15 cellular contexts compared by ENCODE assay signal in genomic region chr3:183579967-183580720, GRCh38. TPM values are rescaled to one million over a fixed set of nuclear protein-coding genes. Genes with fewer than 3 reads are reported as not detected.
DNase-seq lines count a peak whose midpoint lies in the region; ATAC-seq, FAIRE-seq and TF ChIP-seq lines count a peak whose summit lies in the region.
"Had no signal": no experiment of that assay in that cellular context is flagged by ENCODE, and none has a peak within 500 bp of the region (broad histone marks: within the 10 kb centered on the region; RNA-seq: fewer than 3 reads in every experiment).

No MANE protein-coding gene starts in this region.

- H3K36me3 ChIP-seq in GM23338 (ENCODE audit: insufficient read depth), result no peaks in the 10 kb centered on the region
- no peaks in the 10 kb centered on the region for H3K36me3 ChIP-seq in endothelial cell of umbilical vein (ENCODE audit: control insufficient read depth in 2 of 2, extremely low read depth in 1 of 2, insufficient read depth in 2 of 2, low read length in 2 of 2)
- H3K36me3 ChIP-seq in smooth muscle cell (ENCODE audit: low read depth), result no peaks in the 10 kb centered on the region
- H3K36me3 ChIP-seq in PC-3 (ENCODE audit: low read depth, low read length), result no peaks in the 10 kb centered on the region
- H3K36me3 ChIP-seq: Peyer's patch, prostate gland had no signal

- peaks cover 33% of the 10 kb centered on the region for H3K4me1 Mint-ChIP-seq in GM23338

- CTCF ChIA-PET in endothelial cell of umbilical vein (lab: Charles Lee), result interaction anchor here (0.8 to 2.0 kb wide), 9 partner anchors 11 to 187 kb away, joined by 3 to 7 read pairs (median 3); no protein-coding TSS in a partner anchor
- CTCF ChIA-PET in PC-3 (lab: Charles Lee), result no interaction called here

- H3K9ac ChIP-seq in endothelial cell of umbilical vein (replicated peaks; ENCODE audit: extremely low read depth, insufficient read depth, low read length) (no peak overlapping the region), smooth muscle cell (ENCODE audit: low read depth) (no peak overlapping the region), PC-3 (ENCODE audit: low read length) (no peak overlapping the region)

- no peak overlapping the region for H3K4me3 ChIP-seq in GM23338
- H3K4me3 ChIP-seq in endothelial cell of umbilical vein (replicated peaks in 1 of 3; ENCODE audit: insufficient read depth in 1 of 3, low read depth in 1 of 3, low read length in 3 of 3), result no peak overlapping the region
- H3K4me3 ChIP-seq in smooth muscle cell, result no peak overlapping the region
- H3K4me3 ChIP-seq in PC-3 (ENCODE audit: low read length), result no peak overlapping the region
- H3K4me3 ChIP-seq: Peyer's patch, prostate gland had no signal

- dilution Hi-C loops in endothelial cell of umbilical vein (cut with MboI; ENCODE audit: extremely low pct_ligation_motif_present, low sequenced_read_pairs), result no loop called here

- H2AFZ ChIP-seq in GM23338 (peak overlapping the region; percentile 18; the same call in 1 of the 2 replicates), endothelial cell of umbilical vein (ENCODE audit: low read depth, low read length) (peak overlapping the region; percentile 53), smooth muscle cell (ENCODE audit: low read depth) (no peak overlapping the region), PC-3 (ENCODE audit: low read length) (no peak overlapping the region)

- H3K9me3 ChIP-seq in endothelial cell of umbilical vein (replicated peaks; ENCODE audit: control insufficient read depth, insufficient read depth, low read length) (no peaks in the 10 kb centered on the region), smooth muscle cell (replicated peaks; ENCODE audit: low read depth) (no peaks in the 10 kb centered on the region), PC-3 (ENCODE audit: low read length) (no peaks in the 10 kb centered on the region)
- H3K9me3 ChIP-seq: Peyer's patch, prostate gland had no signal

- TF ChIP-seq POLR2A in endothelial cell of umbilical vein (IDR thresholded peaks at IDR 0.05; ENCODE audit: low read depth, low read length), result no peak

- DNase-seq in GM23338 (ENCODE audit: low spot score) (no peak), endothelial cell of umbilical vein (ENCODE audit: low read depth, low spot score) (peak; percentile 48), left kidney (ENCODE audit: low read depth, low spot score) (peak; percentile 50), smooth muscle cell (lab: John Stamatoyannopoulos, UW; ENCODE audit: unreplicated experiment) (no peak), COLO829 (ENCODE audit: low spot score) (no peak), NCI-H1417 treated with DMSO at 0.1 percent for 48 hours (lab: John Stamatoyannopoulos, UW) (no peak), PC-3 (no peak), medulla oblongata (ENCODE audit: extremely low spot score) (no peak)
- DNase-seq: activated CD4-positive, alpha-beta memory T cell treated with anti-CD3 and anti-CD28 coated beads for 36 hours; COR-L47; Peyer's patch; substantia nigra had no signal

- WGBS in smooth muscle cell (ENCODE audit: low lambda C conversion rate), result 76% methylated on average over 17 of the region's 17 CpGs

- H3K79me2 ChIP-seq in GM23338 (replicated peaks; ENCODE audit: insufficient read depth), result no peaks in the 10 kb centered on the region
- H3K79me2 ChIP-seq in endothelial cell of umbilical vein (ENCODE audit: control insufficient read depth, insufficient read depth, low read length), result no peaks in the 10 kb centered on the region
- no peaks in the 10 kb centered on the region for H3K79me2 ChIP-seq in smooth muscle cell (ENCODE audit: low read depth)
- no peaks in the 10 kb centered on the region for H3K79me2 ChIP-seq in PC-3 (ENCODE audit: low read length)

- H3K4me3 Mint-ChIP-seq in GM23338, result no peak overlapping the region
- H3K4me3 Mint-ChIP-seq: activated CD4-positive, alpha-beta memory T cell treated with anti-CD3 and anti-CD28 coated beads for 36 hours; activated naive CD4-positive, alpha-beta T cell treated with anti-CD3 and anti-CD28 coated beads, Interleukin-2, amount 50 U/mL, for 24 hours had no signal

- BruUV-seq in endothelial cell of umbilical vein (replicated peaks; lab: Mats Ljungman, UMichigan), result no TSS peak
- no TSS peak for BruUV-seq in PC-3 (replicated peaks; lab: Mats Ljungman, UMichigan)

- H3F3A ChIP-seq in GM23338 (replicated peaks; ENCODE audit: low read depth), result no peaks in the 10 kb centered on the region
- no peaks in the 10 kb centered on the region for H3F3A ChIP-seq in smooth muscle cell (ENCODE audit: low read depth)
- H3F3A ChIP-seq in PC-3 (ENCODE audit: low read length, unreplicated experiment), result no peaks in the 10 kb centered on the region

- no peaks in the 10 kb centered on the region for H3K9me1 ChIP-seq in endothelial cell of umbilical vein (replicated peaks; ENCODE audit: control insufficient read depth, extremely low read depth, insufficient read depth, low read length)

- H3K9me3 Mint-ChIP-seq in GM23338, result no peaks in the 10 kb centered on the region
- H3K9me3 Mint-ChIP-seq: activated CD4-positive, alpha-beta memory T cell treated with anti-CD3 and anti-CD28 coated beads for 36 hours; activated naive CD4-positive, alpha-beta T cell treated with anti-CD3 and anti-CD28 coated beads, Interleukin-2, amount 50 U/mL, for 24 hours had no signal

- H3K27ac ChIP-seq in GM23338 (ENCODE audit: low read depth) (no peak overlapping the region), endothelial cell of umbilical vein (ENCODE audit: insufficient read depth, low read depth, low read length) (no peak overlapping the region), smooth muscle cell (ENCODE audit: low read depth) (no peak overlapping the region), PC-3 (ENCODE audit: low read length) (no peak overlapping the region)
- H3K27ac ChIP-seq: Peyer's patch, prostate gland had no signal

- TF ChIP-seq CTCF in GM23338 (conservative IDR thresholded peaks at IDR 0.05; ENCODE audit: low read depth in 2 of 2), result no peak
- TF ChIP-seq CTCF in endothelial cell of umbilical vein (IDR thresholded peaks at IDR 0.05; ENCODE audit: extremely low read depth in 1 of 2, insufficient read depth in 1 of 2, low read depth in 1 of 2, low read length in 2 of 2), result no peak
- TF ChIP-seq CTCF in smooth muscle cell (IDR thresholded peaks at IDR 0.05; ENCODE audit: borderline replicate concordance, insufficient read depth, poor library complexity, severe bottlenecking), result no peak
- TF ChIP-seq CTCF in PC-3 (conservative IDR thresholded peaks at IDR 0.05; ENCODE audit: low read depth, low read length), result no peak

- no peak overlapping the region; the same call in 1 of the 2 replicates for H3K27ac Mint-ChIP-seq in GM23338
- H3K27ac Mint-ChIP-seq: activated CD4-positive, alpha-beta memory T cell treated with anti-CD3 and anti-CD28 coated beads for 36 hours; activated naive CD4-positive, alpha-beta T cell treated with anti-CD3 and anti-CD28 coated beads, Interleukin-2, amount 50 U/mL, for 24 hours had no signal

- no peaks in the 10 kb centered on the region for H3K27me3 ChIP-seq in GM23338 (ENCODE audit: insufficient read depth)
- peaks cover 22 to 27% of the 10 kb centered on the region in 2 experiments for H3K27me3 ChIP-seq in endothelial cell of umbilical vein (ENCODE audit: control insufficient read depth in 2 of 2, insufficient read depth in 2 of 2, low read length in 2 of 2)
- H3K27me3 ChIP-seq in smooth muscle cell (ENCODE audit: low read depth), result peaks cover 7% of the 10 kb centered on the region
- peaks cover 32% of the 10 kb centered on the region for H3K27me3 ChIP-seq in PC-3 (ENCODE audit: low read length)
- H3K27me3 ChIP-seq: Peyer's patch had no signal

- intact Hi-C loops in endothelial cell of umbilical vein (cut with micrococcal nuclease) (no loop called here), PC-3 (cut with micrococcal nuclease) (no loop called here)

- peaks cover 4% of the 10 kb centered on the region for H3K27me3 Mint-ChIP-seq in GM23338 (ENCODE audit: insufficient read depth, low read depth, poor library complexity)
- H3K27me3 Mint-ChIP-seq: activated CD4-positive, alpha-beta memory T cell treated with anti-CD3 and anti-CD28 coated beads for 36 hours; activated naive CD4-positive, alpha-beta T cell treated with anti-CD3 and anti-CD28 coated beads, Interleukin-2, amount 50 U/mL, for 24 hours had no signal

- FAIRE-seq in endothelial cell of umbilical vein (lab: Jason Lieb, UNC), result peak; percentile 72
- FAIRE-seq: colon had no signal

- POLR2A ChIA-PET in endothelial cell of umbilical vein (lab: Charles Lee), result interaction anchor here (0.6 to 1.0 kb wide), 2 partner anchors 53 to 117 kb away, joined by 3 to 4 read pairs; partner anchors contain the start of gene YEATS2
- POLR2A ChIA-PET in PC-3 (lab: Charles Lee; ENCODE audit: unreplicated experiment), result no interaction called here

- ATAC-seq in GM23338 (no peak), PC-3 (no peak)

- H3K36me3 Mint-ChIP-seq in GM23338 (ENCODE audit: low read depth), result no peaks in the 10 kb centered on the region
- H3K36me3 Mint-ChIP-seq: activated CD4-positive, alpha-beta memory T cell treated with anti-CD3 and anti-CD28 coated beads for 36 hours; activated naive CD4-positive, alpha-beta T cell treated with anti-CD3 and anti-CD28 coated beads, Interleukin-2, amount 50 U/mL, for 24 hours had no signal

- no peaks in the 10 kb centered on the region for H4K20me1 ChIP-seq in GM23338 (replicated peaks; ENCODE audit: insufficient read depth)
- H4K20me1 ChIP-seq in endothelial cell of umbilical vein (replicated peaks; ENCODE audit: control insufficient read depth, extremely low read depth, insufficient read depth, low read length), result no peaks in the 10 kb centered on the region
- H4K20me1 ChIP-seq in smooth muscle cell (ENCODE audit: low read depth), result no peaks in the 10 kb centered on the region
- H4K20me1 ChIP-seq in PC-3 (ENCODE audit: low read length), result no peaks in the 10 kb centered on the region

- H3K4me2 ChIP-seq in GM23338 (no peak overlapping the region), endothelial cell of umbilical vein (ENCODE audit: insufficient read depth, low read length) (peak overlapping the region; percentile 57), smooth muscle cell (peak overlapping the region; percentile 54), PC-3 (ENCODE audit: low read length) (no peak overlapping the region)

- H3K9me2 ChIP-seq in GM23338 (ENCODE audit: insufficient read depth) (no peaks in the 10 kb centered on the region), PC-3 (replicated peaks; ENCODE audit: low read length) (no peaks in the 10 kb centered on the region)

- H3K4me1 ChIP-seq in GM23338 (ENCODE audit: insufficient read depth) (peaks cover 11% of the 10 kb centered on the region), endothelial cell of umbilical vein (ENCODE audit: control insufficient read depth, extremely low read depth, insufficient read depth, low read length) (peaks cover 25% of the 10 kb centered on the region), smooth muscle cell (ENCODE audit: low read depth) (peaks cover 9% of the 10 kb centered on the region), PC-3 (ENCODE audit: insufficient read depth, low read length) (no peaks in the 10 kb centered on the region)
- H3K4me1 ChIP-seq: prostate gland had no signal

RNA-seq across cellular contexts. Expression of gene KLHL6, which starts 24.6 kb away (rescaled TPM):
- 0.12 TPM in 1 of 2 replicates, not detected in the other for total RNA-seq in GM23338 (2014; rRNA removed; shearing (Covaris generic))
- polyA plus RNA-seq in GM23338 (2016; fragmentation: Nextera tagmentation; extraction: Ambion mirVana), result 0.05 TPM in 1 of 2 replicates, not detected in the other
- total RNA-seq in endothelial cell of umbilical vein, result 12.6 and 14.8 TPM in 2 replicates
- polyA plus RNA-seq in endothelial cell of umbilical vein, result 5.1 and 5.7 TPM in 2 replicates
- polyA plus RNA-seq in endothelial cell of umbilical vein (2011; cell fraction: cytosol; rRNA removed), result 4.4 and 4.6 TPM in 2 replicates
- 18.4 and 21.2 TPM in 2 replicates for polyA plus RNA-seq in endothelial cell of umbilical vein (2011; cell fraction: nucleus; rRNA removed)
- polyA plus RNA-seq in endothelial cell of umbilical vein (2012), result 8.2 TPM in 2 replicates
- 14.7 and 14.8 TPM in 2 replicates for polyA minus RNA-seq in endothelial cell of umbilical vein
- not detected for polyA minus RNA-seq in endothelial cell of umbilical vein (2011; cell fraction: cytosol; rRNA and poly(A)+ RNA removed)
- polyA minus RNA-seq in endothelial cell of umbilical vein (2011; cell fraction: nucleus; rRNA and poly(A)+ RNA removed), result 12.9 and 18.1 TPM in 2 replicates
- total RNA-seq in smooth muscle cell, result 0.22 and 0.40 TPM in 2 replicates
- not detected in 2 replicates for polyA plus RNA-seq in smooth muscle cell
- total RNA-seq in PC-3 (2014; rRNA removed), result not detected in 2 replicates

RNA-seq across cellular contexts. Expression of gene KLHL24, which starts 55.3 kb away (rescaled TPM):
- total RNA-seq in GM23338 (2014; rRNA removed; shearing (Covaris generic)), result 31.8 and 51.0 TPM in 2 replicates
- polyA plus RNA-seq in GM23338 (2016; fragmentation: Nextera tagmentation; extraction: Ambion mirVana) (5.9 and 8.2 TPM in 2 replicates), endothelial cell of umbilical vein (14.0 and 18.0 TPM in 2 replicates), smooth muscle cell (11.0 and 15.6 TPM in 2 replicates)
- total RNA-seq in endothelial cell of umbilical vein (45.8 and 46.2 TPM in 2 replicates), smooth muscle cell (71.5 and 103 TPM in 2 replicates), PC-3 (2014; rRNA removed) (7.4 and 10.0 TPM in 2 replicates)
- 12.6 and 15.0 TPM in 2 replicates for polyA plus RNA-seq in endothelial cell of umbilical vein (2011; cell fraction: cytosol; rRNA removed)
- 31.7 and 34.0 TPM in 2 replicates for polyA plus RNA-seq in endothelial cell of umbilical vein (2011; cell fraction: nucleus; rRNA removed)
- 14.0 and 17.5 TPM in 2 replicates for polyA plus RNA-seq in endothelial cell of umbilical vein (2012)
- polyA minus RNA-seq in endothelial cell of umbilical vein, result 84.7 and 88.3 TPM in 2 replicates
- polyA minus RNA-seq in endothelial cell of umbilical vein (2011; cell fraction: cytosol; rRNA and poly(A)+ RNA removed), result 33.1 TPM
- polyA minus RNA-seq in endothelial cell of umbilical vein (2011; cell fraction: nucleus; rRNA and poly(A)+ RNA removed), result 64.9 and 78.2 TPM in 2 replicates

Comparison
In these comparisons a context has a peak if more than half of its experiments do, and no peak if none do; other contexts are left out.
1. DNase-seq: peak in endothelial cell of umbilical vein (single experiment) and left kidney (single experiment); none in GM23338 (single experiment), smooth muscle cell (single experiment), COLO829 (single experiment), NCI-H1417 treated with DMSO at 0.1 percent for 48 hours (single experiment), PC-3 (single experiment) and medulla oblongata (single experiment).
2. H2AFZ ChIP-seq: peak in GM23338 (single experiment) and endothelial cell of umbilical vein (single experiment); none in smooth muscle cell (single experiment) and PC-3 (single experiment).
3. H3K4me2 ChIP-seq: peak in endothelial cell of umbilical vein (single experiment) and smooth muscle cell (single experiment); none in GM23338 (single experiment) and PC-3 (single experiment).